In genomic region chr19:47021536-47022139, GRCh38 we compare ENCODE assay signal across 12 cellular contexts. TPM values are rescaled to one million over a fixed set of nuclear protein-coding genes. Genes with fewer than 3 reads are reported as not detected.
DNase-seq lines count a peak whose midpoint lies in the region; ATAC-seq and TF ChIP-seq lines count a peak whose summit lies in the region.
"Had no signal": no experiment of that assay in that cellular context is flagged by ENCODE, and none has a peak within 500 bp of the region (broad histone marks: within the 10 kb centered on the region; RNA-seq: fewer than 3 reads in every experiment).

No MANE protein-coding gene starts in this region.

- 6 to 8% methylated on average over 32 to 48 of the region's 50 CpGs for WGBS in mesodermal cell (ENCODE audit: insufficient coverage in 2 of 2), 2 experiments

- H3K27ac Mint-ChIP-seq in naive thymus-derived CD4-positive, alpha-beta T cell: no peak overlapping the region
- H3K27ac Mint-ChIP-seq in activated CD4-positive, alpha-beta memory T cell treated with anti-CD3 and anti-CD28 coated beads, Interleukin-2, amount 10 ng/mL, durations not matched to agents 7 days and 5 days: no peak overlapping the region

- H3K36me3 ChIP-seq in HEK293 (ENCODE audit: control insufficient read depth in 2 of 2, insufficient read depth in 1 of 2, low read length in 2 of 2): no peaks in the 10 kb centered on the region
- no peaks in the 10 kb centered on the region for H3K36me3 ChIP-seq in mesodermal cell (ENCODE audit: control insufficient read depth, insufficient read depth, low read length)
- no peaks in the 10 kb centered on the region for H3K36me3 ChIP-seq in naive thymus-derived CD4-positive, alpha-beta T cell (ENCODE audit: control insufficient read depth in 2 of 3, insufficient read depth in 3 of 3, low read length in 3 of 3)
- no peaks in the 10 kb centered on the region for H3K36me3 ChIP-seq in effector memory CD4-positive, alpha-beta T cell (ENCODE audit: control insufficient read depth, insufficient read depth, low read length)
- H3K36me3 ChIP-seq: thyroid gland had no signal

- DNase-seq in AG20443 (ENCODE audit: low spot score): peak; percentile 50
- DNase-seq in coronary artery (ENCODE audit: low spot score): no peak
- no peak for DNase-seq in naive thymus-derived CD4-positive, alpha-beta T cell
- DNase-seq in NCI-H128 (lab: John Stamatoyannopoulos, UW; ENCODE audit: unreplicated experiment): no peak
- no peak for DNase-seq in effector memory CD4-positive, alpha-beta T cell
- DNase-seq in activated CD4-positive, alpha-beta memory T cell treated with anti-CD3 and anti-CD28 coated beads, Interleukin-2, amount 10 ng/mL, durations not matched to agents 7 days and 5 days: no peak
- DNase-seq: activated CD8-positive, alpha-beta memory T cell treated with anti-CD3 and anti-CD28 coated beads, Interleukin-2, amount 50 U/mL, for 48 hours; NCI-H1048; thyroid gland had no signal

- CTCF ChIA-PET in HEK293 (lab: Yijun Ruan, JAX): interaction anchor here (0.5 to 3.7 kb wide), 3 partner anchors 8 to 133 kb away, joined by 3 to 43 read pairs (median 4); no protein-coding TSS in a partner anchor
- CTCF ChIA-PET in naive thymus-derived CD4-positive, alpha-beta T cell (lab: Charles Lee): interaction anchor here (2.4 kb wide), 1 partner anchor 8 kb away, joined by 9 read pairs; no protein-coding TSS in a partner anchor
- CTCF ChIA-PET in activated CD4-positive, alpha-beta memory T cell treated with anti-CD3 and anti-CD28 coated beads, Interleukin-2, amount 10 ng/mL, durations not matched to agents 7 days and 5 days (lab: Charles Lee): interaction anchor here (4.1 kb wide), 1 partner anchor 8 kb away, joined by 36 read pairs; no protein-coding TSS in a partner anchor

- intact Hi-C loops in naive thymus-derived CD4-positive, alpha-beta T cell (cut with micrococcal nuclease): no loop called here

- H3K4me3 ChIP-seq in HEK293 (ENCODE audit: low read depth, low read length): peak overlapping the region; percentile 31
- peak overlapping the region; percentile 66 for H3K4me3 ChIP-seq in coronary artery
- peak overlapping the region; percentile 49 for H3K4me3 ChIP-seq in mesodermal cell (ENCODE audit: extremely low read depth, insufficient read depth, low read length, poor library complexity, severe bottlenecking)
- H3K4me3 ChIP-seq in naive thymus-derived CD4-positive, alpha-beta T cell (ENCODE audit: low read length): no peak overlapping the region
- no peak overlapping the region for H3K4me3 ChIP-seq in effector memory CD4-positive, alpha-beta T cell (ENCODE audit: insufficient read depth, low read depth, low read length, poor library complexity, severe bottlenecking)

- no peaks in the 10 kb centered on the region for H3K9me3 ChIP-seq in HEK293 (ENCODE audit: control insufficient read depth, insufficient read depth, low read depth, low read length)
- H3K9me3 ChIP-seq in mesodermal cell (ENCODE audit: control insufficient read depth, low read length): no peaks in the 10 kb centered on the region
- no peaks in the 10 kb centered on the region for H3K9me3 ChIP-seq in naive thymus-derived CD4-positive, alpha-beta T cell (ENCODE audit: control insufficient read depth in 2 of 3, low read length in 3 of 3)
- H3K9me3 ChIP-seq in effector memory CD4-positive, alpha-beta T cell (ENCODE audit: control insufficient read depth, low read length): no peaks in the 10 kb centered on the region
- H3K9me3 ChIP-seq: thyroid gland had no signal

- H3K9me3 Mint-ChIP-seq in naive thymus-derived CD4-positive, alpha-beta T cell: peaks cover 0 to 3% (median 0%) of the 10 kb centered on the region in 11 donors
- H3K9me3 Mint-ChIP-seq in activated CD4-positive, alpha-beta memory T cell treated with anti-CD3 and anti-CD28 coated beads, Interleukin-2, amount 10 ng/mL, durations not matched to agents 7 days and 5 days: no peaks in the 10 kb centered on the region

- peaks cover 0 to 29% of the 10 kb centered on the region in 2 donors for H3K27me3 ChIP-seq in naive thymus-derived CD4-positive, alpha-beta T cell (ENCODE audit: control insufficient read depth in 2 of 2, insufficient read depth in 2 of 2, low read length in 2 of 2)
- peaks cover 49% of the 10 kb centered on the region for H3K27me3 ChIP-seq in effector memory CD4-positive, alpha-beta T cell (replicated peaks; ENCODE audit: control insufficient read depth, insufficient read depth, low read length, poor library complexity, severe bottlenecking)

- H3K4me3 Mint-ChIP-seq in naive thymus-derived CD4-positive, alpha-beta T cell: peak overlapping the region in 3 of 10 donors; percentile 53 to 78 (median 67)
- no peak overlapping the region for H3K4me3 Mint-ChIP-seq in activated CD4-positive, alpha-beta memory T cell treated with anti-CD3 and anti-CD28 coated beads, Interleukin-2, amount 10 ng/mL, durations not matched to agents 7 days and 5 days

- ATAC-seq in naive thymus-derived CD4-positive, alpha-beta T cell: no peak

- H3K36me3 Mint-ChIP-seq in naive thymus-derived CD4-positive, alpha-beta T cell: peaks cover 0 to 3% (median 0%) of the 10 kb centered on the region in 5 donors
- no peaks in the 10 kb centered on the region for H3K36me3 Mint-ChIP-seq in activated CD4-positive, alpha-beta memory T cell treated with anti-CD3 and anti-CD28 coated beads, Interleukin-2, amount 10 ng/mL, durations not matched to agents 7 days and 5 days (ENCODE audit: low read depth)

- POLR2A ChIA-PET in HEK293 (lab: Yijun Ruan, JAX): interaction anchor here (0.8 kb wide), 1 partner anchor 92 kb away, joined by 3 read pairs; the partner anchor contains the start of gene ZC3H4
- POLR2A ChIA-PET in naive thymus-derived CD4-positive, alpha-beta T cell (lab: Charles Lee): no interaction called here
- POLR2A ChIA-PET in activated CD4-positive, alpha-beta memory T cell treated with anti-CD3 and anti-CD28 coated beads, Interleukin-2, amount 10 ng/mL, durations not matched to agents 7 days and 5 days (lab: Charles Lee): no interaction called here

- H3K27ac ChIP-seq in HEK293 (ENCODE audit: extremely low read depth, low read depth, low read length) (no peak overlapping the region), coronary artery (no peak overlapping the region), mesodermal cell (ENCODE audit: low read depth, low read length, severe bottlenecking) (no peak overlapping the region)
- no peak overlapping the region for H3K27ac ChIP-seq in naive thymus-derived CD4-positive, alpha-beta T cell (ENCODE audit: low read depth, low read length)
- no peak overlapping the region for H3K27ac ChIP-seq in effector memory CD4-positive, alpha-beta T cell (ENCODE audit: insufficient read depth, low read length, poor library complexity, severe bottlenecking)
- H3K27ac ChIP-seq: thyroid gland had no signal

- TF ChIP-seq CTCF in HEK293 (tag by site-specific recombination; IDR thresholded peaks at IDR 0.05): no peak
- no peak for TF ChIP-seq CTCF in coronary artery (IDR thresholded peaks at IDR 0.05)

- H3K4me1 ChIP-seq in HEK293 (ENCODE audit: control insufficient read depth, insufficient read depth, low read length): peaks cover 18% of the 10 kb centered on the region
- H3K4me1 ChIP-seq in mesodermal cell (ENCODE audit: control insufficient read depth, insufficient read depth, low read length, poor library complexity, severe bottlenecking): peaks cover 6% of the 10 kb centered on the region
- peaks cover 4 to 28% of the 10 kb centered on the region in 2 donors for H3K4me1 ChIP-seq in naive thymus-derived CD4-positive, alpha-beta T cell (ENCODE audit: control insufficient read depth in 2 of 2, insufficient read depth in 2 of 2, low read length in 2 of 2)
- peaks cover 42% of the 10 kb centered on the region for H3K4me1 ChIP-seq in effector memory CD4-positive, alpha-beta T cell (ENCODE audit: control insufficient read depth, insufficient read depth, low read length, poor library complexity, severe bottlenecking)

- H3K4me1 Mint-ChIP-seq in naive thymus-derived CD4-positive, alpha-beta T cell: peaks cover 0 to 16% (median 11%) of the 10 kb centered on the region in 7 donors
- peaks cover 14% of the 10 kb centered on the region for H3K4me1 Mint-ChIP-seq in activated CD4-positive, alpha-beta memory T cell treated with anti-CD3 and anti-CD28 coated beads, Interleukin-2, amount 10 ng/mL, durations not matched to agents 7 days and 5 days

- H3K27me3 Mint-ChIP-seq in naive thymus-derived CD4-positive, alpha-beta T cell: peaks cover 34 to 71% (median 41%) of the 10 kb centered on the region in 5 donors
- peaks cover 58% of the 10 kb centered on the region for H3K27me3 Mint-ChIP-seq in activated CD4-positive, alpha-beta memory T cell treated with anti-CD3 and anti-CD28 coated beads, Interleukin-2, amount 10 ng/mL, durations not matched to agents 7 days and 5 days

TF ChIP-seq in HEK293, 187 proteins besides CTCF, POLR2A, EP300 and RAD21:
- TF ChIP-seq, protein P1, sequence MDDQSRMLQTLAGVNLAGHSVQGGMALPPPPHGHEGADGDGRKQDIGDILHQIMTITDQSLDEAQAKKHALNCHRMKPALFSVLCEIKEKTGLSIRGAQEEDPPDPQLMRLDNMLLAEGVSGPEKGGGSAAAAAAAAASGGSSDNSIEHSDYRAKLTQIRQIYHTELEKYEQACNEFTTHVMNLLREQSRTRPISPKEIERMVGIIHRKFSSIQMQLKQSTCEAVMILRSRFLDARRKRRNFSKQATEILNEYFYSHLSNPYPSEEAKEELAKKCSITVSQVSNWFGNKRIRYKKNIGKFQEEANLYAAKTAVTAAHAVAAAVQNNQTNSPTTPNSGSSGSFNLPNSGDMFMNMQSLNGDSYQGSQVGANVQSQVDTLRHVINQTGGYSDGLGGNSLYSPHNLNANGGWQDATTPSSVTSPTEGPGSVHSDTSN (CRISPR knock-in tag; IDR thresholded peaks at IDR 0.05): 0 out of 2 replicates have a peak, but pooled peaks have one; percentile 50
- TF ChIP-seq ZNF404 (tag by site-specific recombination; IDR thresholded peaks at IDR 0.05) (no peak), IKZF3 (tag by site-specific recombination; IDR thresholded peaks at IDR 0.05) (peak; percentile 23; the same call in 1 of the 2 replicates)

RNA-seq across cellular contexts. Expression of gene NPAS1, which starts 2.0 kb away (rescaled TPM):
- polyA plus RNA-seq in mesodermal cell (2013, experiment 1 of 2): 14.1 TPM
- polyA plus RNA-seq in mesodermal cell (2013, experiment 2 of 2): 10.8 TPM
- 1 to 10 TPM in 1 of 5 experiments, under 1 TPM in 2, not detected in 2; 0.27 to 1.2 (median 0.61) TPM for total RNA-seq in naive thymus-derived CD4-positive, alpha-beta T cell
- under 1 TPM; 0.48 to 0.58 TPM for polyA plus RNA-seq in naive thymus-derived CD4-positive, alpha-beta T cell
- under 1 TPM; 0.20 to 0.48 TPM for total RNA-seq in activated CD4-positive, alpha-beta memory T cell treated with anti-CD3 and anti-CD28 coated beads, Interleukin-2, amount 10 ng/mL, durations not matched to agents 7 days and 5 days
- total RNA-seq: dermis microvascular lymphatic vessel endothelial cell had no signal

RNA-seq across cellular contexts. Expression of gene TMEM160, which starts 26.8 kb away (rescaled TPM):
- polyA plus RNA-seq in mesodermal cell (2013, experiment 1 of 2): 32.8 TPM
- polyA plus RNA-seq in mesodermal cell (2013, experiment 2 of 2): 28.6 TPM
- 10 to 100 TPM; 23.1 to 46.3 (median 26.0) TPM for total RNA-seq in naive thymus-derived CD4-positive, alpha-beta T cell
- polyA plus RNA-seq in naive thymus-derived CD4-positive, alpha-beta T cell: 100 to 1,000 TPM; 131 TPM
- total RNA-seq in activated CD4-positive, alpha-beta memory T cell treated with anti-CD3 and anti-CD28 coated beads, Interleukin-2, amount 10 ng/mL, durations not matched to agents 7 days and 5 days: 10 to 100 TPM; 56.2 to 56.3 TPM

Comparison
In these comparisons a context has a peak if more than half of its experiments do, and no peak if none do; other contexts are left out.
1. H3K4me3 ChIP-seq: peak in HEK293 (single experiment), coronary artery (single experiment) and mesodermal cell (single experiment); none in naive thymus-derived CD4-positive, alpha-beta T cell (single experiment) and effector memory CD4-positive, alpha-beta T cell (single experiment).